ENCODE assay signal across 12 cellular contexts in genomic region chr3:27311400-27311799, GRCh38.
DNase-seq lines count a peak whose midpoint lies in the region; ATAC-seq and TF ChIP-seq lines count a peak whose summit lies in the region.
"Had no signal": no experiment of that assay in that cellular context is flagged by ENCODE, and none has a peak within 500 bp of the region (broad histone marks: within the 10 kb centered on the region; RNA-seq: fewer than 3 reads in every experiment).

No MANE protein-coding gene starts in this region.

- CTCF ChIA-PET in AG04449 (lab: Yijun Ruan, JAX): interaction anchor here (0.6 to 4.7 kb wide), 18 partner anchors 8 to 495 kb away, joined by 3 to 36 read pairs (median 4); no protein-coding TSS in a partner anchor

- DNase-seq in AG04449 (ENCODE audit: low read depth, low spot score): peak; percentile 94
- peak; percentile 20 for DNase-seq in HPDE6-E6E7 (ENCODE audit: extremely low spot score)
- peak; percentile 94 for DNase-seq in amniotic epithelial cell (ENCODE audit: low read depth)
- DNase-seq in iris pigment epithelial cell (ENCODE audit: low read depth): peak; percentile 93
- DNase-seq in activated naive CD8-positive, alpha-beta T cell treated with anti-CD3 and anti-CD28 coated beads, Interleukin-2, amount 50 U/mL, for 24 hours: no peak
- DNase-seq in NCI-H2107 treated with DMSO at 0.1 percent for 48 hours (lab: John Stamatoyannopoulos, UW; ENCODE audit: unreplicated experiment): no peak
- DNase-seq: activated gamma-delta T cell treated with Interleukin-2 at 50 U/mL for 16 hours; stimulated activated CD4-positive, alpha-beta T cell treated with anti-CD3 and anti-CD28 coated beads, Interleukin-1b, Interleukin-23, amount 100 ng/mL, for 48 hours; testis had no signal

- no peaks in the 10 kb centered on the region for H3K36me3 Mint-ChIP-seq in activated naive CD8-positive, alpha-beta T cell treated with anti-CD3 and anti-CD28 coated beads, Interleukin-2, amount 50 U/mL, for 24 hours (ENCODE audit: low read depth)

- ATAC-seq in activated naive CD8-positive, alpha-beta T cell treated with anti-CD3 and anti-CD28 coated beads, Interleukin-2, amount 50 U/mL, for 24 hours: no peak
- ATAC-seq in HG02588 (IDR thresholded peaks at IDR 0.05; ENCODE audit: unreplicated experiment) (no peak), HG03039 (IDR thresholded peaks at IDR 0.05; ENCODE audit: unreplicated experiment) (no peak)

- H3K4me3 ChIP-seq in AG04449 (ENCODE audit: low read depth, low read length): no peak overlapping the region
- H3K4me3 ChIP-seq: testis had no signal

- H3K4me3 Mint-ChIP-seq in activated naive CD8-positive, alpha-beta T cell treated with anti-CD3 and anti-CD28 coated beads, Interleukin-2, amount 50 U/mL, for 24 hours: no peak overlapping the region
- H3K4me3 Mint-ChIP-seq: CD14-positive monocyte had no signal

- H3K4me1 Mint-ChIP-seq in activated naive CD8-positive, alpha-beta T cell treated with anti-CD3 and anti-CD28 coated beads, Interleukin-2, amount 50 U/mL, for 24 hours: no peaks in the 10 kb centered on the region

- POLR2A ChIA-PET in AG04449 (lab: Yijun Ruan, JAX): interaction anchor here (0.6 to 0.7 kb wide), 2 partner anchors 177 to 265 kb away, joined by 3 read pairs; no protein-coding TSS in a partner anchor

- TF ChIP-seq CTCF in AG04449 (IDR thresholded peaks at IDR 0.05; ENCODE audit: insufficient read depth, low read length, missing control alignments): no peak

- no peaks in the 10 kb centered on the region for H3K9me3 Mint-ChIP-seq in activated naive CD8-positive, alpha-beta T cell treated with anti-CD3 and anti-CD28 coated beads, Interleukin-2, amount 50 U/mL, for 24 hours

- peaks cover 2% of the 10 kb centered on the region for H3K27me3 Mint-ChIP-seq in activated naive CD8-positive, alpha-beta T cell treated with anti-CD3 and anti-CD28 coated beads, Interleukin-2, amount 50 U/mL, for 24 hours

- no peak overlapping the region for H3K27ac Mint-ChIP-seq in activated naive CD8-positive, alpha-beta T cell treated with anti-CD3 and anti-CD28 coated beads, Interleukin-2, amount 50 U/mL, for 24 hours
- H3K27ac Mint-ChIP-seq: CD14-positive monocyte had no signal

Comparison
In these comparisons a context has a peak if more than half of its experiments do, and no peak if none do; other contexts are left out.
1. DNase-seq: peak in AG04449 (single experiment), HPDE6-E6E7 (single experiment), amniotic epithelial cell (single experiment) and iris pigment epithelial cell (single experiment); none in activated naive CD8-positive, alpha-beta T cell treated with anti-CD3 and anti-CD28 coated beads, Interleukin-2, amount 50 U/mL, for 24 hours (single experiment) and NCI-H2107 treated with DMSO at 0.1 percent for 48 hours (single experiment).